Comparison of ENCODE assay signal across 19 cellular contexts in the genomic region with DNA sequence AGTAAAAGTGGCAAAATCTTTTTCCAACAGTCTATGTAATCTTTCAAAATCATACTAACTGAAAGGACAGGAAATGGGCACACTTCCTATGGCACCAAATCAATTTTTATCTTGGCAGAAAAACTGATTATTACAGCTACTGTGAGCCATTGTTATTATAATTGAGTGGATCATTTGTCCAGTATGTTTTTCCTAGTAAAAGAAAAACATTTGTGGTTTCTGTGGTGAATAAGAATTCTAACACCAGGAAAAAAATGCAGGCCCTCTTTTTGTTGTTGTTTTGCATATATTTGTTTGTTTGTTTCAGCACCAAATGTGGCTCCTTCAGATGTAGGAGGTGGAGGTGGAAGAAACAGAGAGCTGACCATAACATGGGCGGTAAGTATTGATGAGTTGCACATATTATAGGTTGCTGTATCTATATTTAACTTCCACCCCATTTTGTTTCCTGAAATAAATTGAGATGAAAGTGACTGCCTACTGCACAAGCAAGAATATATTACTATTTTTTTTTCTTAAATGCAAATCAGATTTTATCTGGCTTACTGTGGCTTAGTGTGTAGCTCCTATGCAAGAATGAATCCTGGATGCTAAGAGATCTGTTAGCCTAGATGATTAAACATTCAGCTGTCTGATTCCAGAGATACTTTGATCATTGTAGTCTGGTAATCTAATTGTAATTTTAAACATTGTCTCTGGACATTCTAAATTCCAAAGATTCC.
DNase-seq lines count a peak whose midpoint lies in the region; ATAC-seq, FAIRE-seq and TF ChIP-seq lines count a peak whose summit lies in the region.
"Had no signal": no experiment of that assay in that cellular context is flagged by ENCODE, and none has a peak within 500 bp of the region (broad histone marks: within the 10 kb centered on the region; RNA-seq: fewer than 3 reads in every experiment).

No MANE protein-coding gene starts in this region.

- peak; percentile 52 for DNase-seq in A172 (ENCODE audit: low spot score)
- no peak for DNase-seq in Karpas-422
- DNase-seq in bronchial epithelial cell (ENCODE audit: low read depth): peak; percentile 46
- peak; percentile 14 for DNase-seq in hepatic stellate cell (ENCODE audit: low spot score)
- no peak for DNase-seq in NAMALWA (ENCODE audit: low spot score)
- DNase-seq in substantia nigra (lab: John Stamatoyannopoulos, UW): no peak
- DNase-seq: activated CD4-positive, alpha-beta T cell treated with anti-CD3 and anti-CD28 coated beads, Interleukin-2, amount 50 U/mL, for 4 hours; activated CD8-positive, alpha-beta memory T cell treated with anti-CD3 and anti-CD28 coated beads, Interleukin-2, amount 50 U/mL, for 4 hours; activated naive CD8-positive, alpha-beta T cell treated with anti-CD3 and anti-CD28 coated beads for 36 hours; kidney; NCI-H1417; NCI-H524 treated with DMSO at 0.1 percent for 48 hours; RPMI8226; stimulated activated CD4-positive, alpha-beta T cell treated with anti-CD3 and anti-CD28 coated beads, Interleukin-4, amount 100 ng/mL, for 4 hours; stimulated activated naive CD8-positive, alpha-beta T cell treated with anti-CD3 and anti-CD28 coated beads, Interleukin-15, amount 100 ng/mL, for 72 hours had no signal

- H3K9ac ChIP-seq in Karpas-422 (ENCODE audit: low read length): no peak overlapping the region

- H2AFZ ChIP-seq in Karpas-422 (ENCODE audit: low read length): peak overlapping the region; percentile 50; the same call in 1 of the 2 replicates

- no peaks in the 10 kb centered on the region for H3K79me2 ChIP-seq in Karpas-422 (ENCODE audit: low read length)

- ATAC-seq in GM21723 (IDR thresholded peaks at IDR 0.05; ENCODE audit: unreplicated experiment) (no peak), HG03439 (IDR thresholded peaks at IDR 0.05; ENCODE audit: unreplicated experiment) (no peak)
- ATAC-seq: stimulated activated naive CD8-positive, alpha-beta T cell treated with anti-CD3 and anti-CD28 coated beads, Interleukin-15, amount 100 ng/mL, for 72 hours had no signal

- peaks cover 26% of the 10 kb centered on the region for H3K9me3 ChIP-seq in Karpas-422 (ENCODE audit: low read length)

- FAIRE-seq in bronchial epithelial cell (lab: Jason Lieb, UNC): no peak
- FAIRE-seq: GM12892, kidney had no signal

- H3K27me3 ChIP-seq in Karpas-422 (ENCODE audit: low read length) (no peaks in the 10 kb centered on the region), bronchial epithelial cell (ENCODE audit: control insufficient read depth, insufficient read depth, low read length) (no peaks in the 10 kb centered on the region)

- H3K27ac ChIP-seq in Karpas-422 (ENCODE audit: low read length) (no peak overlapping the region), substantia nigra (ENCODE audit: low read depth, low read length, poor library complexity, severe bottlenecking) (no peak overlapping the region)
- H3K27ac ChIP-seq: C4-2B had no signal

- TF ChIP-seq CTCF in bronchial epithelial cell (IDR thresholded peaks at IDR 0.05; ENCODE audit: insufficient read depth, low read length, severe bottlenecking): no peak

- H4K20me1 ChIP-seq in Karpas-422 (ENCODE audit: insufficient read depth, low read depth, low read length): no peaks in the 10 kb centered on the region

- H3K4me1 ChIP-seq in Karpas-422 (ENCODE audit: low read length): peaks cover 26% of the 10 kb centered on the region

- H3K36me3 ChIP-seq in Karpas-422 (ENCODE audit: insufficient read depth, low read length) (peaks cover 5% of the 10 kb centered on the region; the same call in 1 of the 2 replicates), bronchial epithelial cell (ENCODE audit: control insufficient read depth, insufficient read depth, low read length) (no peaks in the 10 kb centered on the region)

- peak overlapping the region; percentile 26 for H3K4me2 ChIP-seq in Karpas-422 (ENCODE audit: low read depth, low read length, poor library complexity, severe bottlenecking)

- no peaks in the 10 kb centered on the region for H3K9me2 ChIP-seq in Karpas-422 (replicated peaks; ENCODE audit: insufficient read depth, low read length)

- H3K4me3 ChIP-seq in Karpas-422 (ENCODE audit: low read length) (no peak overlapping the region), bronchial epithelial cell (ENCODE audit: low read depth, low read length) (no peak overlapping the region)

Comparison
In these comparisons a context has a peak if more than half of its experiments do, and no peak if none do; other contexts are left out.
1. DNase-seq: peak in A172 (single experiment), bronchial epithelial cell (single experiment) and hepatic stellate cell (single experiment); none in Karpas-422 (single experiment), NAMALWA (single experiment) and substantia nigra (0 of 49).